Comparison of ENCODE assay signal across 1 cellular context in the genomic region with DNA sequence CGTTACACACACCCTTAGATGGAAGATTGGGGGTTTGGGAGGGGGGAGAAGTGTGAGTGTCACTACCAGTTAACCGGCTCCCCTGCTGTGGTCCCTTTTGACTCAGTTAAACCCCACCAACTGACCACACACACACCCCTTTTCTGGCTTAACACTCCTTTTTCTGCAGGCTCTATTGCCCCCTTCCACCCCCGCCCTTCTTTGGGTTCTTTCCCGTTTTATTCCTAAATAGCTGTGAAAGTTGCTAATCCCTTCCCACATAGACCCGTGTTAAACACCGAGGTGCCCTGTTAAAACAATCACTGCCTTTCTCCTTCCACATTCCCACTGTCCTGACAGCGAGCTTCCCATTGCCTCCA.
TF ChIP-seq lines count a peak whose summit lies in the region.

No MANE protein-coding gene starts in this region.

TF ChIP-seq in H1, 55 proteins besides CTCF, POLR2A, EP300 and RAD21 (continued from another document):
- no peak for TF ChIP-seq NRF1 (IDR thresholded peaks at IDR 0.05; ENCODE audit: low read depth, low read length)
- no peak for TF ChIP-seq TAF7 (optimal IDR thresholded peaks at IDR 0.05; ENCODE audit: borderline replicate concordance, low read depth, low read length)
- TF ChIP-seq SIN3A (conservative IDR thresholded peaks at IDR 0.05 in 1 of 2, IDR thresholded peaks at IDR 0.05 in 1 of 2; ENCODE audit: low read depth in 1 of 2, low read length in 2 of 2) = no peak
- TF ChIP-seq KDM4A (IDR thresholded peaks at IDR 0.05; ENCODE audit: low read depth, low read length, severe bottlenecking) = no peak
- TF ChIP-seq, protein P1, sequence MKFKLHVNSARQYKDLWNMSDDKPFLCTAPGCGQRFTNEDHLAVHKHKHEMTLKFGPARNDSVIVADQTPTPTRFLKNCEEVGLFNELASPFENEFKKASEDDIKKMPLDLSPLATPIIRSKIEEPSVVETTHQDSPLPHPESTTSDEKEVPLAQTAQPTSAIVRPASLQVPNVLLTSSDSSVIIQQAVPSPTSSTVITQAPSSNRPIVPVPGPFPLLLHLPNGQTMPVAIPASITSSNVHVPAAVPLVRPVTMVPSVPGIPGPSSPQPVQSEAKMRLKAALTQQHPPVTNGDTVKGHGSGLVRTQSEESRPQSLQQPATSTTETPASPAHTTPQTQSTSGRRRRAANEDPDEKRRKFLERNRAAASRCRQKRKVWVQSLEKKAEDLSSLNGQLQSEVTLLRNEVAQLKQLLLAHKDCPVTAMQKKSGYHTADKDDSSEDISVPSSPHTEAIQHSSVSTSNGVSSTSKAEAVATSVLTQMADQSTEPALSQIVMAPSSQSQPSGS (IDR thresholded peaks at IDR 0.05; ENCODE audit: low read length) = no peak
- TF ChIP-seq SP1 (IDR thresholded peaks at IDR 0.05; ENCODE audit: low read depth, low read length) = no peak
- no peak for TF ChIP-seq KDM5A (IDR thresholded peaks at IDR 0.05; ENCODE audit: low read length)
- TF ChIP-seq GTF2F1 (IDR thresholded peaks at IDR 0.05; ENCODE audit: borderline replicate concordance, low read depth, low read length) = no peak
